16 cellular contexts compared by ENCODE assay signal in genomic region chr10:3801558-3802192, GRCh38.
"Had no signal": no experiment of that assay in that cellular context is flagged by ENCODE, and none has a peak within 500 bp of the region (broad histone marks: within the 10 kb centered on the region; RNA-seq: fewer than 3 reads in every experiment).

No MANE protein-coding gene starts in this region.

- ATAC-seq: pancreas; stimulated activated effector memory CD8-positive, alpha-beta T cell treated with anti-CD3 and anti-CD28 coated beads, Interleukin-12 subunit alpha, Interleukin-12 subunit beta, amount 100 ng/mL, for 72 hours; WTC11 had no signal

- H3K27ac Mint-ChIP-seq: activated CD4-positive, alpha-beta T cell treated with anti-CD3 and anti-CD28 coated beads, Interleukin-2, amount 10 ng/mL, durations not matched to agents 24 days and 14 days; activated naive CD8-positive, alpha-beta T cell treated with anti-CD3 and anti-CD28 coated beads for 36 hours; neural progenitor cell; stimulated activated effector memory CD8-positive, alpha-beta T cell treated with anti-CD3 and anti-CD28 coated beads, Interleukin-12 subunit alpha, Interleukin-12 subunit beta, amount 100 ng/mL, for 72 hours; T-helper 1 cell treated with Interleukin-12 subunit alpha and Interleukin-12 subunit beta and Interleukin-4 antibody, amounts not matched to agents 30 μg/mL and 1 μg/mL, for 36 hours; WTC11 had no signal

- H3K27me3 Mint-ChIP-seq: activated CD4-positive, alpha-beta T cell treated with anti-CD3 and anti-CD28 coated beads, Interleukin-2, amount 10 ng/mL, durations not matched to agents 24 days and 14 days; activated naive CD8-positive, alpha-beta T cell treated with anti-CD3 and anti-CD28 coated beads for 36 hours had no signal

- H3K4me3 ChIP-seq: esophagus muscularis mucosa, neural progenitor cell, pancreas, smooth muscle cell, tibial nerve had no signal

- H3K36me3 Mint-ChIP-seq: WTC11 had no signal

- H3K27me3 ChIP-seq: esophagus muscularis mucosa, neural progenitor cell, pancreas, tibial nerve had no signal

- H2AFZ ChIP-seq: neural progenitor cell had no signal

- H3K9ac ChIP-seq: neural progenitor cell had no signal

- H3K4me1 ChIP-seq: neural progenitor cell had no signal

- FAIRE-seq: bronchial epithelial cell, keratinocyte, pancreas had no signal

- H3K4me2 ChIP-seq: neural progenitor cell, smooth muscle cell had no signal

- H3K27ac ChIP-seq: esophagus muscularis mucosa, neural progenitor cell, pancreas, tibial nerve had no signal

- DNase-seq: activated CD4-positive, alpha-beta T cell treated with anti-CD3 and anti-CD28 coated beads, Interleukin-2, amount 10 ng/mL, durations not matched to agents 24 days and 14 days; activated gamma-delta T cell treated with Interleukin-2 at 50 U/mL for 16 hours; activated naive CD8-positive, alpha-beta T cell treated with anti-CD3 and anti-CD28 coated beads for 36 hours; aorta; head of caudate nucleus; pancreas; retina had no signal

- H3K9me3 Mint-ChIP-seq: stimulated activated effector memory CD8-positive, alpha-beta T cell treated with anti-CD3 and anti-CD28 coated beads, Interleukin-12 subunit alpha, Interleukin-12 subunit beta, amount 100 ng/mL, for 72 hours had no signal

- H3K4me3 Mint-ChIP-seq: activated CD4-positive, alpha-beta T cell treated with anti-CD3 and anti-CD28 coated beads, Interleukin-2, amount 10 ng/mL, durations not matched to agents 24 days and 14 days; activated naive CD8-positive, alpha-beta T cell treated with anti-CD3 and anti-CD28 coated beads for 36 hours; neural progenitor cell; stimulated activated effector memory CD8-positive, alpha-beta T cell treated with anti-CD3 and anti-CD28 coated beads, Interleukin-12 subunit alpha, Interleukin-12 subunit beta, amount 100 ng/mL, for 72 hours; T-helper 1 cell treated with Interleukin-12 subunit alpha and Interleukin-12 subunit beta and Interleukin-4 antibody, amounts not matched to agents 30 μg/mL and 1 μg/mL, for 36 hours; WTC11 had no signal

- H3K36me3 ChIP-seq: esophagus muscularis mucosa, neural progenitor cell, pancreas, tibial nerve had no signal

- H3K9me3 ChIP-seq: esophagus muscularis mucosa, pancreas had no signal
